ENCODE assay signal across 8 cellular contexts in genomic region chr20:31670371-31671228, GRCh38. TPM values are rescaled to one million over a fixed set of nuclear protein-coding genes. Genes with fewer than 3 reads are reported as not detected.
DNase-seq lines count a peak whose midpoint lies in the region; TF ChIP-seq lines count a peak whose summit lies in the region.

No MANE protein-coding gene starts in this region.

- peak overlapping the region; percentile 22; the same call in 1 of the 2 replicates for H3K4me3 ChIP-seq in WI38 (ENCODE audit: low read depth, low read length)
- H3K4me3 ChIP-seq in retinal pigment epithelial cell (ENCODE audit: low read length), result no peak overlapping the region

- intact Hi-C loops in cardiac septum (cut with DNase I), result no loop called here

- no peak for TF ChIP-seq CTCF in WI38 (IDR thresholded peaks at IDR 0.05; ENCODE audit: low read depth, low read length)
- no peak for TF ChIP-seq CTCF in retinal pigment epithelial cell (conservative IDR thresholded peaks at IDR 0.05; ENCODE audit: low read depth, low read length)

- peak; percentile 45 for DNase-seq in DMS153 treated with DMSO at 0.1 percent for 48 hours (lab: John Stamatoyannopoulos, UW; ENCODE audit: unreplicated experiment)
- peak; percentile 82 for DNase-seq in cardiac septum (ENCODE audit: low spot score)
- peak; percentile 30 for DNase-seq in retinal pigment epithelial cell (ENCODE audit: low read depth)
- no peak for DNase-seq in stimulated activated CD4-positive, alpha-beta T cell treated with anti-CD3 and anti-CD28 coated beads, Interleukin-2, amount 100 ng/mL, for 48 hours
- DNase-seq in glomerular visceral epithelial cell (ENCODE audit: extremely low spot score), result no peak
- DNase-seq in T-helper 1 cell, result no peak
- DNase-seq in NCI-H526 (lab: John Stamatoyannopoulos, UW), result no peak

RNA-seq across cellular contexts. Expression of gene COX4I2, which starts 32.9 kb away (rescaled TPM):
- total RNA-seq in cardiac septum, result 11.3 TPM

RNA-seq across cellular contexts. Expression of gene BCL2L1, which starts 52.1 kb away (rescaled TPM):
- total RNA-seq in cardiac septum, result 42.5 TPM

Comparison
In these comparisons a context has a peak if more than half of its experiments do, and no peak if none do; other contexts are left out.
1. DNase-seq: peak in DMS153 treated with DMSO at 0.1 percent for 48 hours (single experiment), cardiac septum (single experiment) and retinal pigment epithelial cell (single experiment); none in stimulated activated CD4-positive, alpha-beta T cell treated with anti-CD3 and anti-CD28 coated beads, Interleukin-2, amount 100 ng/mL, for 48 hours (0 of 2), glomerular visceral epithelial cell (single experiment), T-helper 1 cell (0 of 5) and NCI-H526 (0 of 2).